ENCODE assay signal across 29 cellular contexts in the genomic region with DNA sequence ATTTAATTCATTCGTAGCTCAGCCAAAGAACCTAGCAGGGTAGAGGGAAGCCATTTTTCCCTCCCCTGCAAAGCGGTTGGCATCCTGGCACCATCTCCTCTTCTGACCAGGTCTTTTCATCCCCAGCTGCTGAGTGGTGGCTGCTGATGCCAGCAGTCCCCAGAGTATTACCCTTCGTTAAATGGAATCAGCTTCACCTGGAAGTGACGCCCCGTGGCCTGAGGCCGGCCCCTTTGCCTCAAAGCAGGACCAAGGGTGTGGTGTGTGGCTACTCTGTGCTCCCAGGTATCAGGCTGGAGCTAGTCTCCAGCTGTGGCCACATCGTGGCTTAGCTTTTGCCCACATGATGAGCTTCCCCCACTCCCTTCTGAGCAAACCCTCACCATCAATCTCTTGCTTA. TPM values are rescaled to one million over a fixed set of nuclear protein-coding genes. Genes with fewer than 3 reads are reported as not detected.
"Had no signal": no experiment of that assay in that cellular context is flagged by ENCODE, and none has a peak within 500 bp of the region (broad histone marks: within the 10 kb centered on the region; RNA-seq: fewer than 3 reads in every experiment).

No MANE protein-coding gene starts in this region.

- H3K4me3 ChIP-seq: adrenal gland, ascending aorta, breast epithelium, cardiac muscle cell, colonic mucosa had no signal

- ATAC-seq: activated CD4-positive, alpha-beta T cell treated with anti-CD3 and anti-CD28 coated beads for 36 hours; activated CD8-positive, alpha-beta memory T cell treated with anti-CD3 and anti-CD28 coated beads, Interleukin-2, amount 10 ng/mL, durations not matched to agents 7 days and 5 days; activated CD8-positive, alpha-beta T cell treated with anti-CD3 and anti-CD28 coated beads, Interleukin-2, amount 10 ng/mL, durations not matched to agents 7 days and 5 days; activated naive CD8-positive, alpha-beta T cell treated with anti-CD3 and anti-CD28 coated beads, Interleukin-2, amount 50 U/mL, for 24 hours had no signal

- H3K27ac ChIP-seq: adrenal gland, ascending aorta, breast epithelium, cardiac muscle cell, colonic mucosa, epithelial cell of prostate had no signal

- DNase-seq: activated CD4-positive, alpha-beta memory T cell treated with anti-CD3 and anti-CD28 coated beads for 36 hours; activated CD4-positive, alpha-beta T cell treated with anti-CD3 and anti-CD28 coated beads for 36 hours; activated CD4-positive, alpha-beta T cell treated with anti-CD3 and anti-CD28 coated beads, Interleukin-2, amount 10 ng/mL, durations not matched to agents 24 days and 14 days; activated CD4-positive, CD25-positive, alpha-beta regulatory T cell; activated CD4-positive, CD25-positive, alpha-beta regulatory T cell treated with anti-CD3 and anti-CD28 coated beads, Interleukin-2, amount 50 U/mL, for 72 hours; activated CD8-positive, alpha-beta memory T cell treated with anti-CD3 and anti-CD28 coated beads, Interleukin-2, amount 10 ng/mL, durations not matched to agents 7 days and 5 days; activated CD8-positive, alpha-beta memory T cell treated with anti-CD3 and anti-CD28 coated beads, Interleukin-2, amount 50 U/mL, for 4 hours; activated CD8-positive, alpha-beta T cell treated with anti-CD3 and anti-CD28 coated beads, Interleukin-2, amount 10 ng/mL, durations not matched to agents 7 days and 5 days; activated effector memory CD4-positive, alpha-beta T cell treated with Interleukin-2 at 50 U/mL for 16 hours; activated gamma-delta T cell treated with Interleukin-2 at 50 U/mL for 16 hours; activated naive CD4-positive, alpha-beta T cell treated with anti-CD3 and anti-CD28 coated beads for 36 hours; activated naive CD8-positive, alpha-beta T cell treated with anti-CD3 and anti-CD28 coated beads for 36 hours; activated naive CD8-positive, alpha-beta T cell treated with anti-CD3 and anti-CD28 coated beads, Interleukin-2, amount 50 U/mL, for 24 hours; activated T-cell treated with anti-CD3 and anti-CD28 coated beads, Interleukin-2, amount 50 U/mL, for 1 hour; activated T-cell treated with anti-CD3 and anti-CD28 coated beads, Interleukin-2, amount 50 U/mL, for 48 hours; adrenal gland; central memory CD4-positive, alpha-beta T cell; cerebellar nuclear complex; colonic mucosa; effector CD8-positive, alpha-beta T cell; foreskin fibroblast; head of caudate nucleus; T-helper 2 cell had no signal

- H3K9me3 Mint-ChIP-seq: activated CD4-positive, alpha-beta T cell treated with anti-CD3 and anti-CD28 coated beads, Interleukin-2, amount 10 ng/mL, durations not matched to agents 24 days and 14 days; activated naive CD4-positive, alpha-beta T cell treated with anti-CD3 and anti-CD28 coated beads, Interleukin-2, amount 50 U/mL, for 24 hours; activated naive CD8-positive, alpha-beta T cell treated with anti-CD3 and anti-CD28 coated beads, Interleukin-2, amount 50 U/mL, for 24 hours; brain had no signal

- H3K4me1 Mint-ChIP-seq: brain had no signal

- H3K4me3 Mint-ChIP-seq: activated CD4-positive, alpha-beta memory T cell treated with anti-CD3 and anti-CD28 coated beads for 36 hours; activated CD4-positive, alpha-beta T cell treated with anti-CD3 and anti-CD28 coated beads for 36 hours; activated CD4-positive, alpha-beta T cell treated with anti-CD3 and anti-CD28 coated beads, Interleukin-2, amount 10 ng/mL, durations not matched to agents 24 days and 14 days; activated CD8-positive, alpha-beta memory T cell treated with anti-CD3 and anti-CD28 coated beads, Interleukin-2, amount 10 ng/mL, durations not matched to agents 7 days and 5 days; activated CD8-positive, alpha-beta T cell treated with anti-CD3 and anti-CD28 coated beads, Interleukin-2, amount 10 ng/mL, durations not matched to agents 7 days and 5 days; activated naive CD4-positive, alpha-beta T cell treated with anti-CD3 and anti-CD28 coated beads for 36 hours; activated naive CD4-positive, alpha-beta T cell treated with anti-CD3 and anti-CD28 coated beads, Interleukin-2, amount 50 U/mL, for 24 hours; activated naive CD8-positive, alpha-beta T cell treated with anti-CD3 and anti-CD28 coated beads for 36 hours; activated naive CD8-positive, alpha-beta T cell treated with anti-CD3 and anti-CD28 coated beads, Interleukin-2, amount 50 U/mL, for 24 hours; brain had no signal

- H3K4me1 ChIP-seq: breast epithelium, colonic mucosa had no signal

- H3K27ac Mint-ChIP-seq: activated CD4-positive, alpha-beta memory T cell treated with anti-CD3 and anti-CD28 coated beads for 36 hours; activated CD4-positive, alpha-beta T cell treated with anti-CD3 and anti-CD28 coated beads for 36 hours; activated CD4-positive, alpha-beta T cell treated with anti-CD3 and anti-CD28 coated beads, Interleukin-2, amount 10 ng/mL, durations not matched to agents 24 days and 14 days; activated CD8-positive, alpha-beta memory T cell treated with anti-CD3 and anti-CD28 coated beads, Interleukin-2, amount 10 ng/mL, durations not matched to agents 7 days and 5 days; activated CD8-positive, alpha-beta T cell treated with anti-CD3 and anti-CD28 coated beads, Interleukin-2, amount 10 ng/mL, durations not matched to agents 7 days and 5 days; activated naive CD4-positive, alpha-beta T cell treated with anti-CD3 and anti-CD28 coated beads for 36 hours; activated naive CD4-positive, alpha-beta T cell treated with anti-CD3 and anti-CD28 coated beads, Interleukin-2, amount 50 U/mL, for 24 hours; activated naive CD8-positive, alpha-beta T cell treated with anti-CD3 and anti-CD28 coated beads for 36 hours; activated naive CD8-positive, alpha-beta T cell treated with anti-CD3 and anti-CD28 coated beads, Interleukin-2, amount 50 U/mL, for 24 hours; brain had no signal

- H3K36me3 ChIP-seq: breast epithelium, cardiac muscle cell, colonic mucosa had no signal

- H3K36me3 Mint-ChIP-seq: brain had no signal

- H3K9me3 ChIP-seq: adrenal gland, ascending aorta, breast epithelium, colonic mucosa had no signal

- H3K27me3 ChIP-seq: adrenal gland, ascending aorta, breast epithelium, cardiac muscle cell, colonic mucosa had no signal

- H3K27me3 Mint-ChIP-seq: activated CD4-positive, alpha-beta memory T cell treated with anti-CD3 and anti-CD28 coated beads for 36 hours; activated CD4-positive, alpha-beta T cell treated with anti-CD3 and anti-CD28 coated beads for 36 hours; activated CD4-positive, alpha-beta T cell treated with anti-CD3 and anti-CD28 coated beads, Interleukin-2, amount 10 ng/mL, durations not matched to agents 24 days and 14 days; activated CD8-positive, alpha-beta memory T cell treated with anti-CD3 and anti-CD28 coated beads, Interleukin-2, amount 10 ng/mL, durations not matched to agents 7 days and 5 days; activated naive CD4-positive, alpha-beta T cell treated with anti-CD3 and anti-CD28 coated beads, Interleukin-2, amount 50 U/mL, for 24 hours; activated naive CD8-positive, alpha-beta T cell treated with anti-CD3 and anti-CD28 coated beads for 36 hours; activated naive CD8-positive, alpha-beta T cell treated with anti-CD3 and anti-CD28 coated beads, Interleukin-2, amount 50 U/mL, for 24 hours had no signal

RNA-seq across cellular contexts. Expression of a gene that starts 12.3 kb away (rescaled TPM):
- total RNA-seq: cardiac muscle cell had no signal
